Comparison of ENCODE assay signal across 12 cellular contexts in the genomic region with DNA sequence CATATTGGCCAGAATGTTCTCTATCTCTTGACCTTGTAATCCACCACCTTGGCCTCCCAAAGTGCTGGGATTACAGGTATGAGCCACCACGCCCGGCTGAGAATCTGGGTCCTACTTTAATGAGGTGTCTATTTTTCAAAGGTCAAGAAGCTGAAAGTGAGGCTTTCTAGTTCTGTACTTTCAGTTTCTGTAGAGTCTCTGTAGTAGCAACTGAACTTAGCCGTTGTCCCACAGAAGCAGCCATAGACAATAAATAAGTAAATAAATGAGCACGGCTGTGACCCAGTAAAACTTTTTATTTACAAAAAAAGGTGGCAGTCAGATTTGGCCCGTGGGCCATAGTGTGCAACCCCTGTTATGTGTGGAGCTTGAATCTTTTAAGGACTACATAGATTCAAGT.
DNase-seq lines count a peak whose midpoint lies in the region; ATAC-seq, FAIRE-seq and TF ChIP-seq lines count a peak whose summit lies in the region.
"Had no signal": no experiment of that assay in that cellular context is flagged by ENCODE, and none has a peak within 500 bp of the region (broad histone marks: within the 10 kb centered on the region; RNA-seq: fewer than 3 reads in every experiment).

No MANE protein-coding gene starts in this region.

- no peak for FAIRE-seq in RCC 7860 (lab: Jason Lieb, UNC)

- peak overlapping the region; percentile 29 for H3K4me3 ChIP-seq in GM12865 (ENCODE audit: low read depth, low read length)
- H3K4me3 ChIP-seq: HAP-1 had no signal

- TF ChIP-seq CTCF in GM12865 (IDR thresholded peaks at IDR 0.05; ENCODE audit: insufficient read depth, low read depth, low read length, missing control alignments), result no peak

- peak; percentile 76 for DNase-seq in GM12865 (ENCODE audit: low read depth)
- DNase-seq in foreskin melanocyte, result no peak
- no peak for DNase-seq in activated effector memory CD4-positive, alpha-beta T cell treated with anti-CD3 and anti-CD28 coated beads, Interleukin-2, amount 50 U/mL, for 16 hours
- DNase-seq in RCC 7860 (ENCODE audit: low spot score), result no peak
- DNase-seq in G401 (ENCODE audit: low spot score), result no peak
- DNase-seq: naive thymus-derived CD4-positive, alpha-beta T cell; NCI-H510A treated with DMSO at 0.1 percent for 48 hours; SHP77 treated with DMSO at 0.1 percent for 48 hours had no signal

- ATAC-seq in GM19328 (IDR thresholded peaks at IDR 0.05; ENCODE audit: unreplicated experiment) (peak; percentile 62), HG02642 (IDR thresholded peaks at IDR 0.05; ENCODE audit: poor library complexity, unreplicated experiment) (peak; percentile 76), HG03354 (IDR thresholded peaks at IDR 0.05; ENCODE audit: poor library complexity, severe bottlenecking, unreplicated experiment) (peak; percentile 81)
- ATAC-seq: naive thymus-derived CD4-positive, alpha-beta T cell had no signal

- in situ Hi-C loops in G401 (cut with HindIII; ENCODE audit: low sequenced_read_pairs), result no loop called here
